In the genomic region with DNA sequence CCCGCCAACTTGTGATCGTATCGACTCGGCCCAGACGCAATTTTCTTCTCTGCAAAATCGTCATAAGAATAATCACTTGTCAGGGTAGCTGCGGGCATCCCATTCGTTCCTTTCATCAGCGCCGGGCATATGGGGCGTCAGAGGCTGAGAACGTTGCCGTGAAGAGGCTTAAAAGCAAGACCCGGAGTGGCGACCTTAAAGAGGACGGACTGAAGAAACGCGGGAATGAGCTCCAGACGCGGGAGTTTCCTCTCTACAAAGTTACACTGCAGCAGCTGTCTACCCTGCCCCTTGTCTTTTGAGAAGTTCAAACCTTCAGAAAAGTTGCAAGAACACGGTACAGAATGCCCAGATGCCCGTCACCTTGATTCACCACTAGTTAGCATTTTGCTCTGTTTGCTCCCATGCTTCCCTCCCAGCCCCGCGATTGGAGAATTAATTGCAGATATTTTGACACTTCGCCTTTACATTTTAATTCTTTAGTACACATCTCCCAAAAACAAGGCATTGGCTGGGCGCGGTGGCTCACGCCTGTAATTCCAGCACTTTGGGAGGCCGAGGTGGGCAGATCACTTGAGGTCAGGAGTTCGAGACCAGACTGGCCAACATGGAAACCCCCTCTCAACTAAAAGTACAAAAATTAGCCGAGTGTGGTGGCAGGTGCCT, we compare ENCODE assay signal across 8 cellular contexts. TPM values are rescaled to one million over a fixed set of nuclear protein-coding genes. Genes with fewer than 3 reads are reported as not detected.
DNase-seq lines count a peak whose midpoint lies in the region; ATAC-seq, FAIRE-seq and TF ChIP-seq lines count a peak whose summit lies in the region.

No MANE protein-coding gene starts in this region.

- DNase-seq in A549 (ENCODE audit: low read depth in 1 of 2, low spot score in 1 of 2) (no peak), GM12865 (ENCODE audit: low read depth) (peak; percentile 40), SW480 (ENCODE audit: low spot score) (peak; percentile 13), epithelial cell of proximal tubule (ENCODE audit: low read depth) (no peak), NCI-H146 treated with DMSO at 0.1 percent for 48 hours (lab: John Stamatoyannopoulos, UW; ENCODE audit: unreplicated experiment) (no peak)

- peak overlapping the region; percentile 93 for H2AFZ ChIP-seq in parathyroid adenoma

- H3K4me1 ChIP-seq in A549 (peaks cover 18% of the 10 kb centered on the region), parathyroid adenoma (no peaks in the 10 kb centered on the region)

- peak overlapping the region; percentile 87 for H3K4me3 ChIP-seq in A549
- H3K4me3 ChIP-seq in GM12865 (ENCODE audit: low read depth, low read length), result peak overlapping the region; percentile 93
- peak overlapping the region; percentile 97 for H3K4me3 ChIP-seq in epithelial cell of proximal tubule (ENCODE audit: low read depth, low read length)
- peak overlapping the region; percentile 95 for H3K4me3 ChIP-seq in parathyroid adenoma (ENCODE audit: low read depth, low read length)

- TF ChIP-seq CTCF in A549 (IDR thresholded peaks at IDR 0.05) (no peak), GM12865 (IDR thresholded peaks at IDR 0.05; ENCODE audit: insufficient read depth, low read depth, low read length, missing control alignments) (no peak), epithelial cell of proximal tubule (conservative IDR thresholded peaks at IDR 0.05; ENCODE audit: low read depth, low read length) (no peak), parathyroid adenoma (IDR thresholded peaks at IDR 0.05) (no peak)

- H3K79me2 ChIP-seq in parathyroid adenoma, result peaks cover 3% of the 10 kb centered on the region

- POLR2A ChIA-PET in A549 (lab: Yijun Ruan, JAX), result interaction anchor here (0.8 to 1.6 kb wide), 3 partner anchors 33 to 63 kb away, joined by 3 to 6 read pairs (median 3); a partner anchor contains a TSS

- H3K36me3 ChIP-seq in parathyroid adenoma (ENCODE audit: control insufficient read depth, insufficient read depth, low read length), result no peaks in the 10 kb centered on the region

- H3K9me3 ChIP-seq in A549 (no peaks in the 10 kb centered on the region), parathyroid adenoma (ENCODE audit: control insufficient read depth, low read length) (no peaks in the 10 kb centered on the region)

- CTCF ChIA-PET in A549 (lab: Yijun Ruan, JAX), result interaction anchor here (0.7 to 6.6 kb wide), 14 partner anchors 8 to 237 kb away, joined by 3 to 63 read pairs (median 6); a partner anchor contains a TSS

- H3K27ac ChIP-seq in A549, result peak overlapping the region; percentile 87 to 97
- peak overlapping the region; percentile 27 for H3K27ac ChIP-seq in parathyroid adenoma

- H3K9ac ChIP-seq in parathyroid adenoma, result no peak overlapping the region

- WGBS in A549 (ENCODE audit: missing lambda C conversion rate), result 40% methylated on average over 21 of the region's 31 CpGs

- no peak for TF ChIP-seq POLR2A in A549 (IDR thresholded peaks at IDR 0.05; ENCODE audit: low read length)

- H3K4me2 ChIP-seq in A549 (peak overlapping the region; percentile 87), parathyroid adenoma (ENCODE audit: low read length) (peak overlapping the region; percentile 94)

- H3K27me3 ChIP-seq in parathyroid adenoma (ENCODE audit: control insufficient read depth, insufficient read depth, low read length), result no peaks in the 10 kb centered on the region

- TF ChIP-seq EP300 in A549 (IDR thresholded peaks at IDR 0.05), result no peak

- ATAC-seq in A549, result peak in 1 of 2 experiments; percentile 9; a peak in 3 of 6 replicates
- no peak for ATAC-seq in GM19452 (IDR thresholded peaks at IDR 0.05; ENCODE audit: unreplicated experiment)
- no peak for ATAC-seq in GM21390 (IDR thresholded peaks at IDR 0.05; ENCODE audit: unreplicated experiment)

- no peak for FAIRE-seq in A549 (lab: Jason Lieb, UNC)

- TF ChIP-seq RAD21 in A549 (conservative IDR thresholded peaks at IDR 0.05 in 1 of 2, IDR thresholded peaks at IDR 0.05 in 1 of 2), result no peak

TF ChIP-seq in A549, 52 proteins besides CTCF, POLR2A, EP300 and RAD21:
- no peak for TF ChIP-seq CEBPB (IDR thresholded peaks at IDR 0.05)
- TF ChIP-seq PHF8 (IDR thresholded peaks at IDR 0.05; ENCODE audit: borderline replicate concordance, low read depth), result no peak
- no peak for TF ChIP-seq CHD4 (IDR thresholded peaks at IDR 0.05; ENCODE audit: borderline replicate concordance)
- TF ChIP-seq TP53 (CRISPR knock-in tag; IDR thresholded peaks at IDR 0.05), result no peak
- no peak for TF ChIP-seq NFE2L2 (conservative IDR thresholded peaks at IDR 0.05; ENCODE audit: low read length)
- TF ChIP-seq EHF (CRISPR knock-in tag; IDR thresholded peaks at IDR 0.05), result no peak
- no peak for TF ChIP-seq FOSL2 (IDR thresholded peaks at IDR 0.05)
- TF ChIP-seq FOSL2 (CRISPR knock-in tag; IDR thresholded peaks at IDR 0.05), result no peak
- no peak for TF ChIP-seq RARB (CRISPR knock-in tag; IDR thresholded peaks at IDR 0.05)
- no peak for TF ChIP-seq FOXS1 (CRISPR knock-in tag; IDR thresholded peaks at IDR 0.05)
- TF ChIP-seq, protein P1, sequence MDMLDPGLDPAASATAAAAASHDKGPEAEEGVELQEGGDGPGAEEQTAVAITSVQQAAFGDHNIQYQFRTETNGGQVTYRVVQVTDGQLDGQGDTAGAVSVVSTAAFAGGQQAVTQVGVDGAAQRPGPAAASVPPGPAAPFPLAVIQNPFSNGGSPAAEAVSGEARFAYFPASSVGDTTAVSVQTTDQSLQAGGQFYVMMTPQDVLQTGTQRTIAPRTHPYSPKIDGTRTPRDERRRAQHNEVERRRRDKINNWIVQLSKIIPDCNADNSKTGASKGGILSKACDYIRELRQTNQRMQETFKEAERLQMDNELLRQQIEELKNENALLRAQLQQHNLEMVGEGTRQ (IDR thresholded peaks at IDR 0.05), result no peak
- TF ChIP-seq, protein P2, sequence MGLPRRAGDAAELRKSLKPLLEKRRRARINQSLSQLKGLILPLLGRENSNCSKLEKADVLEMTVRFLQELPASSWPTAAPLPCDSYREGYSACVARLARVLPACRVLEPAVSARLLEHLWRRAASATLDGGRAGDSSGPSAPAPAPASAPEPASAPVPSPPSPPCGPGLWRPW (IDR thresholded peaks at IDR 0.05), result no peak

RNA-seq across cellular contexts. Expression of a gene that starts 1.0 kb away (rescaled TPM):
- 19.7 and 25.7 TPM in 2 replicates for polyA plus RNA-seq in A549 (2011; rRNA removed)
- polyA plus RNA-seq in A549 (2012; cell fraction: cytosol; rRNA removed), result 15.7 and 17.7 TPM in 2 replicates
- 7.2 and 9.6 TPM in 2 replicates for polyA plus RNA-seq in A549 (2012; cell fraction: nucleus; rRNA removed)
- 27.0 to 28.7 TPM (median 27.3 TPM) in 3 replicates for polyA plus RNA-seq in A549 (2017; fragmentation: RNase III; extraction: RNeasy Plus Mini Kit Qiagen cat#74134 plus additional on column Dnase treatment)
- 3.1 and 4.8 TPM in 2 replicates for polyA minus RNA-seq in A549 (2011; rRNA and poly(A)+ RNA removed)
- total RNA-seq in epithelial cell of proximal tubule, result 11.2 and 25.0 TPM in 2 replicates

RNA-seq across cellular contexts. Expression of a gene that starts 18.6 kb away (rescaled TPM):
- polyA plus RNA-seq in A549 (2011; rRNA removed) (0.11 and 0.30 TPM in 2 replicates), A549 (2017; fragmentation: RNase III; extraction: RNeasy Plus Mini Kit Qiagen cat#74134 plus additional on column Dnase treatment) (0.08 to 0.20 TPM (median 0.10 TPM) in 3 replicates)
- polyA plus RNA-seq in A549 (2012; cell fraction: cytosol; rRNA removed), result 0.12 and 0.21 TPM in 2 replicates
- 0.35 and 0.45 TPM in 2 replicates for polyA plus RNA-seq in A549 (2012; cell fraction: nucleus; rRNA removed)
- polyA minus RNA-seq in A549 (2011; rRNA and poly(A)+ RNA removed), result 0.24 TPM in 1 of 2 replicates, not detected in the other
- not detected in 2 replicates for total RNA-seq in epithelial cell of proximal tubule

RNA-seq across cellular contexts. Expression of a gene that starts 32.3 kb away (rescaled TPM):
- polyA plus RNA-seq in A549 (2011; rRNA removed) (700 and 1,019 TPM in 2 replicates), A549 (2017; fragmentation: RNase III; extraction: RNeasy Plus Mini Kit Qiagen cat#74134 plus additional on column Dnase treatment) (1,427 to 1,758 TPM (median 1,714 TPM) in 3 replicates)
- 466 and 603 TPM in 2 replicates for polyA plus RNA-seq in A549 (2012; cell fraction: cytosol; rRNA removed)
- 838 and 1,173 TPM in 2 replicates for polyA plus RNA-seq in A549 (2012; cell fraction: nucleus; rRNA removed)
- 897 and 1,005 TPM in 2 replicates for polyA minus RNA-seq in A549 (2011; rRNA and poly(A)+ RNA removed)
- total RNA-seq in epithelial cell of proximal tubule, result 231 and 304 TPM in 2 replicates

RNA-seq across cellular contexts. Expression of a gene that starts 41.1 kb away (rescaled TPM):
- 28.5 and 30.0 TPM in 2 replicates for polyA plus RNA-seq in A549 (2011; rRNA removed)
- 21.8 and 21.9 TPM in 2 replicates for polyA plus RNA-seq in A549 (2012; cell fraction: cytosol; rRNA removed)
- polyA plus RNA-seq in A549 (2012; cell fraction: nucleus; rRNA removed), result 11.4 and 13.4 TPM in 2 replicates
- 28.2 to 31.7 TPM (median 30.1 TPM) in 3 replicates for polyA plus RNA-seq in A549 (2017; fragmentation: RNase III; extraction: RNeasy Plus Mini Kit Qiagen cat#74134 plus additional on column Dnase treatment)
- polyA minus RNA-seq in A549 (2011; rRNA and poly(A)+ RNA removed), result 24.1 and 29.3 TPM in 2 replicates
- total RNA-seq in epithelial cell of proximal tubule, result 49.5 and 55.4 TPM in 2 replicates

RNA-seq across cellular contexts. Expression of a gene that starts 43.6 kb away (rescaled TPM):
- polyA plus RNA-seq in A549 (2011; rRNA removed), result 4.2 and 7.7 TPM in 2 replicates
- 16.5 and 17.6 TPM in 2 replicates for polyA plus RNA-seq in A549 (2012; cell fraction: cytosol; rRNA removed)
- polyA plus RNA-seq in A549 (2012; cell fraction: nucleus; rRNA removed), result 22.5 and 28.6 TPM in 2 replicates
- polyA plus RNA-seq in A549 (2017; fragmentation: RNase III; extraction: RNeasy Plus Mini Kit Qiagen cat#74134 plus additional on column Dnase treatment), result 12.5 to 15.0 TPM (median 13.5 TPM) in 3 replicates
- 5.5 and 5.6 TPM in 2 replicates for polyA minus RNA-seq in A549 (2011; rRNA and poly(A)+ RNA removed)
- total RNA-seq in epithelial cell of proximal tubule, result 19.2 and 22.2 TPM in 2 replicates

Comparison
In these comparisons a context has a peak if more than half of its experiments do, and no peak if none do; other contexts are left out.
1. DNase-seq: peak in GM12865 (single experiment) and SW480 (single experiment); none in A549 (0 of 2), epithelial cell of proximal tubule (single experiment) and NCI-H146 treated with DMSO at 0.1 percent for 48 hours (single experiment).
2. Peak in every context shown above with its lines, with median percentiles within 50 percentile points of each other: H3K4me3 ChIP-seq.